In the genomic region with DNA sequence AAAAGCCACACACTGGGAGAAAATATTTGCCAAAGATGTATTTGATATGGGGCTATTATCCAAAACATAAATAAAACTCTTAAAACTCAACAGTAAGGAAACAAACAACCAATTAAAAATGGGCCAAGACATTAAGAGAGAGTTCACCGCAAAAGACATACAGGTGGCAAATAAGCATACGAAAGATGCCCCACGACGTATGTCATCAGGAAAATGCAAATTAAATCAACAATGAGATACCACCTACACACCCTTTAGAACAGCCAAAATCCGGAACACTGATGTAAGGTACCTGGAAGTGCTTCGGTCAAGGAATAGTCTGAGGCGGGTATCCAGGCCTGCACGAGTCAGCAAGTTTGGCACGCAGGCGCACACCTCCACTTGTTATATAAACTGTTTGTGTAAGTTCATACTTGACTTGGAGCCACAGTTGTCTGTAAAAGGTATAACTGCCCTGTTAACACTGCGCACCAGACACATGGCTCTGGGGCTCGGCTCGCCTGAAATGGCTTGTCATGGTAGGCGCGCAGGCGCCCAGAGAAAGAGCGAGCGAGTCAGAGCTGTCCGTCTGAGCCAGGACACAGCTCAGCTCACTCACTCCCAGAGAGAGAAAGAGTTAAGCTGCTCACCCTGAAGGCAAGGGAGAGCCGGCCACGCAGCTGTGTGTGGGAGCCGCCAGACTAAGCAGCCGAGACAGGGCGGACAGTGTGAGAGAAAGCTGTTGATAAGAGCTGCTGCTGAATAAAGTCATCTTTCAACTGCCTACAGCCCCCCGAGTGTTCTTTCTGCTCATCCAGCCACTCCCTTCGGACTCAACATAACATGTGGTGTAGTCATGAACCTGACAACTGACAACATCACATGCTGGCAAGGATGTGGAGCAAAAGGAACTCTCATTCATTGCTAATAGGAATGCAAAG, we compare ENCODE assay signal across 1 cellular context.
A peak's percentile ranks its signal among the peaks of the same experiment; 100 is the strongest.
TF ChIP-seq lines count a peak whose summit lies in the region.

No MANE protein-coding gene starts in this region.

TF ChIP-seq in K562, 482 proteins besides CTCF, POLR2A, EP300 and RAD21 (continued from another document):
- TF ChIP-seq CHD7 (IDR thresholded peaks at IDR 0.05; ENCODE audit: low read depth, low read length) (no peak), ZNF589 (CRISPR knock-in tag; IDR thresholded peaks at IDR 0.05; ENCODE audit: low read depth) (peak; percentile 72; the same call in 1 of the 2 replicates)
